In the genomic region with DNA sequence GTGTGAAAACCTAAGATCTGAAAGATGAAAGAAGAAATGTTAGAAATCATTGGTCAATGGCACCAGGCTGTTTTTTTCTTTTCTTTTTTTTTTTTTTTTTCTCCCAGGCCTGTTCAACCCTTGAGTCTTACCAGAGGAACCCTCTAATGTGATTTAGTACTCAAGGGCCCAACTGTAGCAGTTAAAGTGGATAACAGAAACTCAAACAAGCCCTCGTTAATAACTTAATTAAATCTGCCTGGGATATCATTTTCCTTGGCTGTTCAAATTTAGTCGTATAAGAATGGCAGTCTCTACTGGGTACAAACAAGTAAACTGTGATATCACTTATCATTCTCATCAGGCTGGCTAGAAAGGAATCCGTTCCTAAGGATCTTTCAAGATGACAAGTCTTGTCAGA, we compare ENCODE assay signal across 25 cellular contexts.
"Had no signal": no experiment of that assay in that cellular context is flagged by ENCODE, and none has a peak within 500 bp of the region (broad histone marks: within the 10 kb centered on the region; RNA-seq: fewer than 3 reads in every experiment).

No MANE protein-coding gene starts in this region.

- H3K4me3 Mint-ChIP-seq: activated CD8-positive, alpha-beta T cell treated with anti-CD3 and anti-CD28 coated beads, Interleukin-2, amount 10 ng/mL, durations not matched to agents 7 days and 5 days; activated naive CD4-positive, alpha-beta T cell treated with anti-CD3 and anti-CD28 coated beads, Interleukin-2, amount 50 U/mL, for 24 hours; activated T-cell treated with anti-CD3 and anti-CD28 coated beads, Interleukin-2, amount 50 U/mL, for 24 hours; activated T-helper 1 cell treated with anti-CD3 and anti-CD28 coated beads, Interleukin-12 subunit alpha, Interleukin-12 subunit beta, Interleukin-2, Interleukin-4 antibody, amounts not matched to agents 30 ng/mL and 10 ng/mL and 1 ng/mL, durations not matched to agents 14 hours and 24 hours and 36 hours; brain; T-helper 2 cell treated with Interferon-gamma antibody and Interleukin-4, amounts not matched to agents 5 μg/mL and 100 μg/mL, for 36 hours had no signal

- DNase-seq: activated CD4-positive, alpha-beta T cell treated with anti-CD3 and anti-CD28 coated beads for 4 hours; activated CD8-positive, alpha-beta T cell treated with anti-CD3 and anti-CD28 coated beads, Interleukin-2, amount 10 ng/mL, durations not matched to agents 7 days and 5 days; activated effector memory CD4-positive, alpha-beta T cell treated with Interleukin-2 at 50 U/mL for 16 hours; activated naive CD4-positive, alpha-beta T cell; activated T-cell treated with anti-CD3 and anti-CD28 coated beads, Interleukin-2, amount 50 U/mL, for 24 hours; amygdala; MG63; MV-4-11; NCI-H1092 treated with DMSO at 0.1 percent for 48 hours; NCI-H1417 treated with DMSO at 0.1 percent for 48 hours; NCI-H1694; NCI-H2029; NCI-H2107; NCI-H446; NCI-H526; SHP77 treated with DMSO at 0.1 percent for 48 hours; T-helper 1 cell had no signal

- H3K9me3 ChIP-seq: MG63 had no signal

- H3K27ac Mint-ChIP-seq: activated CD8-positive, alpha-beta T cell treated with anti-CD3 and anti-CD28 coated beads, Interleukin-2, amount 10 ng/mL, durations not matched to agents 7 days and 5 days; activated naive CD4-positive, alpha-beta T cell treated with anti-CD3 and anti-CD28 coated beads, Interleukin-2, amount 50 U/mL, for 24 hours; activated T-cell treated with anti-CD3 and anti-CD28 coated beads, Interleukin-2, amount 50 U/mL, for 24 hours; activated T-helper 1 cell treated with anti-CD3 and anti-CD28 coated beads, Interleukin-12 subunit alpha, Interleukin-12 subunit beta, Interleukin-2, Interleukin-4 antibody, amounts not matched to agents 30 ng/mL and 10 ng/mL and 1 ng/mL, durations not matched to agents 14 hours and 24 hours and 36 hours; T-helper 2 cell treated with Interferon-gamma antibody and Interleukin-4, amounts not matched to agents 5 μg/mL and 100 μg/mL, for 36 hours had no signal

- ATAC-seq: activated CD4-positive, CD25-positive, alpha-beta regulatory T cell treated with anti-CD3 and anti-CD28 coated beads, Interleukin-2, amount 50 U/mL, for 24 hours; activated CD8-positive, alpha-beta T cell treated with anti-CD3 and anti-CD28 coated beads, Interleukin-2, amount 10 ng/mL, durations not matched to agents 7 days and 5 days had no signal

- H3K36me3 ChIP-seq: cardiac muscle cell, MG63 had no signal

- H3K4me1 Mint-ChIP-seq: brain had no signal

- H3K27me3 ChIP-seq: cardiac muscle cell, MG63 had no signal

- H3K9me3 Mint-ChIP-seq: activated naive CD4-positive, alpha-beta T cell treated with anti-CD3 and anti-CD28 coated beads, Interleukin-2, amount 50 U/mL, for 24 hours; activated T-cell treated with anti-CD3 and anti-CD28 coated beads, Interleukin-2, amount 50 U/mL, for 24 hours; T-helper 2 cell treated with Interferon-gamma antibody and Interleukin-4, amounts not matched to agents 5 μg/mL and 100 μg/mL, for 36 hours had no signal

- H3K27ac ChIP-seq: cardiac muscle cell had no signal

- FAIRE-seq: astrocyte, RCC 7860 had no signal

- H3K4me3 ChIP-seq: cardiac muscle cell, MG63 had no signal

- H3K36me3 Mint-ChIP-seq: activated naive CD4-positive, alpha-beta T cell treated with anti-CD3 and anti-CD28 coated beads, Interleukin-2, amount 50 U/mL, for 24 hours; brain had no signal

- H3K27me3 Mint-ChIP-seq: activated naive CD4-positive, alpha-beta T cell treated with anti-CD3 and anti-CD28 coated beads, Interleukin-2, amount 50 U/mL, for 24 hours; activated T-cell treated with anti-CD3 and anti-CD28 coated beads, Interleukin-2, amount 50 U/mL, for 24 hours had no signal
